16 cellular contexts compared by ENCODE assay signal in the genomic region with DNA sequence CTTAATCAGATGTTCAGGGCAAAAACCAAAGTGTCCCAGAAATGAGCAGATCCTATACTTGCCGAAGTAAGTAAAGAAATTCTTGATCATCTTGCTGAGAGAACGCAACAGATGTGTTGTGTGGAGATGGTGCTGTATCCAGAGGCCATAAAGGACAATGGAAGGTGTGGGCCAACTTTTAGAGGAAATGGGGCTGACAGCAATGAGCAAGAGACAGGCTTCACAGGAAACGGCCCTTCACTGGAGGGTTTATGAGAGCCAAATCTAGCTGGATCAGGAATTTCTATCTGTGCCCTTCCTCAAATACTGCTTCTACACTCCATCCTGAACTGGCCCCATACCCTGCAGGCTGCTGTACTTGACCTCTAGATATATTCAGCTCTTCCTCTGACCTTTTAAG.
"Had no signal": no experiment of that assay in that cellular context is flagged by ENCODE, and none has a peak within 500 bp of the region (broad histone marks: within the 10 kb centered on the region; RNA-seq: fewer than 3 reads in every experiment).

No MANE protein-coding gene starts in this region.

- H3K4me1 ChIP-seq: testis, transverse colon had no signal

- H3K27ac Mint-ChIP-seq: activated CD8-positive, alpha-beta T cell treated with anti-CD3 and anti-CD28 coated beads for 36 hours; activated naive CD4-positive, alpha-beta T cell treated with anti-CD3 and anti-CD28 coated beads, Interleukin-2, amount 50 U/mL, for 24 hours; activated naive CD8-positive, alpha-beta T cell treated with anti-CD3 and anti-CD28 coated beads, Interleukin-2, amount 50 U/mL, for 24 hours; nephron had no signal

- H3K9me3 Mint-ChIP-seq: activated CD8-positive, alpha-beta T cell treated with anti-CD3 and anti-CD28 coated beads for 36 hours; activated naive CD8-positive, alpha-beta T cell treated with anti-CD3 and anti-CD28 coated beads, Interleukin-2, amount 50 U/mL, for 24 hours; nephron had no signal

- H3K9me3 ChIP-seq: left lung, lower lobe of right lung, spleen, testis, transverse colon had no signal

- H3K4me3 ChIP-seq: left lung, lower lobe of right lung, spleen, testis, transverse colon had no signal

- H3K27ac ChIP-seq: left lung, lower lobe of right lung, spleen, testis, transverse colon had no signal

- H3K27me3 ChIP-seq: testis, transverse colon had no signal

- ATAC-seq: activated CD8-positive, alpha-beta T cell treated with anti-CD3 and anti-CD28 coated beads for 36 hours; activated naive CD8-positive, alpha-beta T cell treated with anti-CD3 and anti-CD28 coated beads, Interleukin-2, amount 50 U/mL, for 24 hours; left lung; lower lobe of right lung had no signal

- H3K27me3 Mint-ChIP-seq: activated CD8-positive, alpha-beta T cell treated with anti-CD3 and anti-CD28 coated beads for 36 hours; activated naive CD4-positive, alpha-beta T cell treated with anti-CD3 and anti-CD28 coated beads, Interleukin-2, amount 50 U/mL, for 24 hours; activated naive CD8-positive, alpha-beta T cell treated with anti-CD3 and anti-CD28 coated beads, Interleukin-2, amount 50 U/mL, for 24 hours had no signal

- DNase-seq: activated CD4-positive, alpha-beta T cell treated with anti-CD3 and anti-CD28 coated beads for 4 hours; activated CD8-positive, alpha-beta T cell treated with anti-CD3 and anti-CD28 coated beads for 36 hours; activated naive CD8-positive, alpha-beta T cell treated with anti-CD3 and anti-CD28 coated beads, Interleukin-2, amount 50 U/mL, for 24 hours; amygdala; central memory CD4-positive, alpha-beta T cell; effector CD4-positive, alpha-beta T cell; left lung; lower lobe of right lung; posterior cingulate gyrus; right cardiac atrium; spleen; stimulated activated naive CD4-positive, alpha-beta T cell; testis; transverse colon had no signal

- H3K4me3 Mint-ChIP-seq: activated CD8-positive, alpha-beta T cell treated with anti-CD3 and anti-CD28 coated beads for 36 hours; activated naive CD4-positive, alpha-beta T cell treated with anti-CD3 and anti-CD28 coated beads, Interleukin-2, amount 50 U/mL, for 24 hours; activated naive CD8-positive, alpha-beta T cell treated with anti-CD3 and anti-CD28 coated beads, Interleukin-2, amount 50 U/mL, for 24 hours; nephron had no signal

- H3K36me3 ChIP-seq: left lung, lower lobe of right lung, spleen, transverse colon had no signal
